In the genomic region with DNA sequence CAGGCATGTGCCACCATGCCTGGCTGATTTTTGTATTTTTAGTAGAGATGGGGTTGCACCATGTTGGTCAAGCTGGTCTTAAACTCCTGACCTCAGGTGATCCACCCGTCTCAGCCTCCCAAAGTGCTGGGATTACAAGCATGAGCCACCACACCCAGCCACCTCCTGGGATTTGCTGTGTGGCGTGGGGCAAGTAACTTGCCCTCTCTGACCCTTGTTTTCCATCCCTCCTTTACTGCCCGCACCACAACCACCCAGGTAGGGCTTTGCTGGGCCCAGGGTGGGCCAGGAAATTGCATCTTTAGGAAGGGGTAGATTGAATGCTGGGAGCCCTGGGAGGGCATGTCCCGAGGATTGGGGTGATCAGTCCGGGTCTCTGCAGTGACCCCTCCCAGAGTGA, we compare ENCODE assay signal across 10 cellular contexts. TPM values are rescaled to one million over a fixed set of nuclear protein-coding genes. Genes with fewer than 3 reads are reported as not detected.
"Had no signal": no experiment of that assay in that cellular context is flagged by ENCODE, and none has a peak within 500 bp of the region (broad histone marks: within the 10 kb centered on the region; RNA-seq: fewer than 3 reads in every experiment).

No MANE protein-coding gene starts in this region.

RNA-seq across cellular contexts. Expression of a gene that starts 11.2 kb away (rescaled TPM):
- total RNA-seq: activated CD4-positive, alpha-beta T cell treated with anti-CD3 and anti-CD28 coated beads, Interleukin-2, amount 10 ng/mL, durations not matched to agents 24 days and 14 days; activated naive CD8-positive, alpha-beta T cell treated with anti-CD3 and anti-CD28 coated beads, Interleukin-2, amount 10 ng/mL, durations not matched to agents 7 days and 5 days; cardiac septum; cerebellum; heart left ventricle had no signal
- polyA plus RNA-seq: heart left ventricle had no signal

RNA-seq across cellular contexts. Expression of a gene that starts 37.6 kb away (rescaled TPM):
- total RNA-seq: astrocyte, bronchial epithelial cell, cardiac septum, cerebellum, epithelial cell of proximal tubule, esophagus mucosa, gastrocnemius medialis had no signal
- polyA plus RNA-seq: heart left ventricle had no signal
